Comparison of ENCODE assay signal across 15 cellular contexts in the genomic region with DNA sequence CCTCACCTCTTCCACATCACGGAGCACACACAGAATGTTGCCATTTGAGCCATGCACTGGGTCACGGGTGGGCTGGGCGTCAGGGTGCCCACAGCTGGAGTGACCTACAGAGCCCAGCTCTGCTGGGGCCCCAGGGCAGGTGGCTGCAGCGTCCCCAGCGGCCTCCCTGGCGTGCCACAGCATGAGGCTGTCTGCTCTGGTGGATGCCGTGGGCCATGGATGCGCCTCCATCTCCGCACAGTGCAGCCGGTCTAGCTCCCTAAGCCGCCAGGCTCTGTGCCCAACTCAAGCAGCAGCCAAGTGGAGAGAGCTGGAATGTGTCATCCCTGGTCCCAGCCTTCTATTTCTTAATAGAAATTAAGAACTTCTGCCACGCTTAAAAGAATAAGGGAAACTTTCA. TPM values are rescaled to one million over a fixed set of nuclear protein-coding genes. Genes with fewer than 3 reads are reported as not detected.
DNase-seq lines count a peak whose midpoint lies in the region; ATAC-seq and TF ChIP-seq lines count a peak whose summit lies in the region.
"Had no signal": no experiment of that assay in that cellular context is flagged by ENCODE, and none has a peak within 500 bp of the region (broad histone marks: within the 10 kb centered on the region; RNA-seq: fewer than 3 reads in every experiment).

No MANE protein-coding gene starts in this region.

- TF ChIP-seq CTCF in Calu3 (IDR thresholded peaks at IDR 0.05; ENCODE audit: unreplicated experiment) = no peak

- H3K4me1 Mint-ChIP-seq in naive thymus-derived CD4-positive, alpha-beta T cell = peaks cover 16 to 38% (median 33%) of the 10 kb centered on the region in 7 donors
- peaks cover 6% of the 10 kb centered on the region for H3K4me1 Mint-ChIP-seq in Calu3 (ENCODE audit: low read depth, unreplicated experiment)

- H3K27me3 Mint-ChIP-seq in naive thymus-derived CD4-positive, alpha-beta T cell = no peaks in the 10 kb centered on the region
- no peaks in the 10 kb centered on the region for H3K27me3 Mint-ChIP-seq in Calu3 (ENCODE audit: unreplicated experiment)
- H3K27me3 Mint-ChIP-seq: progenitor cell of endocrine pancreas had no signal

- no peak overlapping the region for H3K27ac Mint-ChIP-seq in naive thymus-derived CD4-positive, alpha-beta T cell
- H3K27ac Mint-ChIP-seq in Calu3 (ENCODE audit: unreplicated experiment) = no peak overlapping the region
- H3K27ac Mint-ChIP-seq: progenitor cell of endocrine pancreas; T-helper 1 cell treated with Interleukin-12 subunit alpha and Interleukin-12 subunit beta and Interleukin-4 antibody, amounts not matched to agents 30 μg/mL and 1 μg/mL, for 36 hours had no signal

- H3K9me3 ChIP-seq in naive thymus-derived CD4-positive, alpha-beta T cell (ENCODE audit: control insufficient read depth in 2 of 3, low read length in 3 of 3) = no peaks in the 10 kb centered on the region
- H3K9me3 ChIP-seq: vagina had no signal

- peaks cover 0 to 14% of the 10 kb centered on the region in 2 donors for H3K4me1 ChIP-seq in naive thymus-derived CD4-positive, alpha-beta T cell (ENCODE audit: control insufficient read depth in 2 of 2, insufficient read depth in 2 of 2, low read length in 2 of 2)

- peaks cover 0 to under 1% (median 0%) of the 10 kb centered on the region in 11 donors for H3K9me3 Mint-ChIP-seq in naive thymus-derived CD4-positive, alpha-beta T cell
- no peaks in the 10 kb centered on the region for H3K9me3 Mint-ChIP-seq in Calu3 (ENCODE audit: low read depth, unreplicated experiment)
- H3K9me3 Mint-ChIP-seq: T-helper 1 cell treated with Interleukin-12 subunit alpha and Interleukin-12 subunit beta and Interleukin-4 antibody, amounts not matched to agents 30 μg/mL and 1 μg/mL, for 36 hours had no signal

- CTCF ChIA-PET in naive thymus-derived CD4-positive, alpha-beta T cell (lab: Charles Lee) = no interaction called here
- CTCF ChIA-PET in Calu3 (lab: Charles Lee) = no interaction called here

- H3K4me3 ChIP-seq in naive thymus-derived CD4-positive, alpha-beta T cell (ENCODE audit: low read length) = no peak overlapping the region
- H3K4me3 ChIP-seq: vagina had no signal

- no peak overlapping the region for H3K27ac ChIP-seq in naive thymus-derived CD4-positive, alpha-beta T cell (ENCODE audit: low read depth, low read length)
- H3K27ac ChIP-seq: vagina had no signal

- DNase-seq in GM04503 (ENCODE audit: low read depth) (peak; percentile 15), kidney tubule cell (ENCODE audit: low spot score) (peak; percentile 25), sciatic nerve (ENCODE audit: low spot score) (no peak), foreskin melanocyte (no peak), Calu3 (no peak)
- DNase-seq in activated CD4-positive, alpha-beta T cell treated with anti-CD3 and anti-CD28 coated beads for 4 hours = no peak
- no peak for DNase-seq in naive thymus-derived CD4-positive, alpha-beta T cell
- DNase-seq: activated T-cell treated with anti-CD3 and anti-CD28 coated beads, Interleukin-2, amount 50 U/mL, for 48 hours; KBM-7; NCI-H524; stimulated activated CD4-positive, alpha-beta T cell treated with anti-CD3 and anti-CD28 coated beads, Interleukin-2, amount 100 ng/mL, for 24 hours had no signal

- no peaks in the 10 kb centered on the region for H3K36me3 ChIP-seq in naive thymus-derived CD4-positive, alpha-beta T cell (ENCODE audit: control insufficient read depth in 2 of 3, insufficient read depth in 3 of 3, low read length in 3 of 3)
- H3K36me3 ChIP-seq: vagina had no signal

- ATAC-seq in esophagus mucosa (peak; percentile 84), sciatic nerve (peak; percentile 57)
- ATAC-seq in naive thymus-derived CD4-positive, alpha-beta T cell = no peak

- POLR2A ChIA-PET in naive thymus-derived CD4-positive, alpha-beta T cell (lab: Charles Lee) = no interaction called here

- intact Hi-C loops in sciatic nerve (cut with DNase I) (no loop called here), Calu3 (cut with micrococcal nuclease; ENCODE audit: unreplicated experiment) (no loop called here)
- intact Hi-C loops in naive thymus-derived CD4-positive, alpha-beta T cell (cut with micrococcal nuclease) = no loop called here

- BruUV-seq in Calu3 (replicated peaks; lab: Mats Ljungman, UMichigan) = no TSS peak

- no peak overlapping the region for H3K4me3 Mint-ChIP-seq in naive thymus-derived CD4-positive, alpha-beta T cell
- H3K4me3 Mint-ChIP-seq in Calu3 (ENCODE audit: low read depth, unreplicated experiment) = no peak overlapping the region
- H3K4me3 Mint-ChIP-seq: T-helper 1 cell treated with Interleukin-12 subunit alpha and Interleukin-12 subunit beta and Interleukin-4 antibody, amounts not matched to agents 30 μg/mL and 1 μg/mL, for 36 hours had no signal

- peaks cover 0 to 4% (median 0%) of the 10 kb centered on the region in 5 donors for H3K36me3 Mint-ChIP-seq in naive thymus-derived CD4-positive, alpha-beta T cell
- H3K36me3 Mint-ChIP-seq in Calu3 (ENCODE audit: insufficient read depth, unreplicated experiment) = no peaks in the 10 kb centered on the region

- no peaks in the 10 kb centered on the region for H3K27me3 ChIP-seq in naive thymus-derived CD4-positive, alpha-beta T cell (ENCODE audit: control insufficient read depth in 2 of 2, insufficient read depth in 2 of 2, low read length in 2 of 2)
- H3K27me3 ChIP-seq: vagina had no signal

RNA-seq across cellular contexts. Expression of a gene that starts 59.1 kb away (rescaled TPM):
- 16.7 TPM for total RNA-seq in esophagus mucosa
- 75.6 TPM for total RNA-seq in sciatic nerve
- total RNA-seq in naive thymus-derived CD4-positive, alpha-beta T cell = 100 to 1,000 TPM in 1 of 5 experiments, 10 to 100 TPM in 4; 45.0 to 111 (median 79.8) TPM
- 1 to 10 TPM; 4.3 to 6.1 TPM for polyA plus RNA-seq in naive thymus-derived CD4-positive, alpha-beta T cell
- total RNA-seq in Calu3 (2022) = 113 and 115 TPM in 2 replicates

Comparison
In these comparisons a context has a peak if more than half of its experiments do, and no peak if none do; other contexts are left out.
1. DNase-seq: peak in GM04503 (single experiment) and kidney tubule cell (single experiment); none in sciatic nerve (single experiment), foreskin melanocyte (single experiment), activated CD4-positive, alpha-beta T cell treated with anti-CD3 and anti-CD28 coated beads for 4 hours (0 of 2), naive thymus-derived CD4-positive, alpha-beta T cell (0 of 9) and Calu3 (single experiment).